Comparison of ENCODE assay signal across 23 cellular contexts in the genomic region with DNA sequence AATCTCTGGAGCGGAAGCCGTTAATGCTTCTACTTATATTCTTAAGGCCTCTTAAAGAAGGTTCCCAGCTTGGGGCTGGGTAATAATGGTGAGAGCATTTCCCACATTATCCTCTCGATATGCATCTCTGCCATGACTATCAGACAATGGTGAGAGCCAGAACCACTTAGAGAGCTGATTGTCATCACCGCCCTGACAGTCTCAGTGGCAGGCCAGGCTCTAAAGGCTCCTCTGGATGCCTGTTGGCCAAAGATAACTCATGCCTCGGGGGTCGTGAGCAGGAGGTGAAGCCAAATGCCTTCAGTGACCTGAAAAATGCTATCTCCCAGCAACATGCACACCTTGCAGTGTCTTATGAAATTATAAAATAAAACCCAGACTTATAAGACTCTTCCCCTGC.
"Had no signal": no experiment of that assay in that cellular context is flagged by ENCODE, and none has a peak within 500 bp of the region (broad histone marks: within the 10 kb centered on the region; RNA-seq: fewer than 3 reads in every experiment).

No MANE protein-coding gene starts in this region.

- H3K36me3 ChIP-seq: esophagus squamous epithelium, lower lobe of right lung, neural progenitor cell, prostate gland, right atrium auricular region, stomach, thyroid gland had no signal

- H2AFZ ChIP-seq: neural progenitor cell had no signal

- H3K4me1 ChIP-seq: lower lobe of right lung, neural progenitor cell, prostate gland, right atrium auricular region, stomach, thyroid gland had no signal

- H3K9ac ChIP-seq: neural progenitor cell had no signal

- H3K4me3 ChIP-seq: esophagus squamous epithelium, lower lobe of right lung, mucosa of descending colon, neural progenitor cell, prostate gland, right atrium auricular region, smooth muscle cell, stomach, thyroid gland had no signal

- H3K4me2 ChIP-seq: neural progenitor cell, smooth muscle cell had no signal

- H3K27ac ChIP-seq: esophagus squamous epithelium, lower lobe of right lung, neural progenitor cell, prostate gland, right atrium auricular region, stomach, thyroid gland had no signal

- DNase-seq: cortex of kidney; effector memory CD8-positive, alpha-beta T cell; erythroblast; esophagus squamous epithelium; foreskin melanocyte; glutamatergic neuron; hypothalamus; immature natural killer cell; left ventricle myocardium superior; lower lobe of right lung; mucosa of descending colon; naive B cell; nucleus accumbens; stimulated activated CD4-positive, alpha-beta T cell treated with anti-CD3 and anti-CD28 coated beads, Interleukin-12 subunit alpha, Interleukin-12 subunit beta, amount 100 ng/mL, for 4 hours; stimulated activated CD4-positive, alpha-beta T cell treated with anti-CD3 and anti-CD28 coated beads, Interleukin-1b, Interleukin-23, amount 100 ng/mL, for 48 hours; stimulated activated CD4-positive, alpha-beta T cell treated with anti-CD3 and anti-CD28 coated beads, Interleukin-4, amount 100 ng/mL, for 1 hour; stimulated activated naive CD4-positive, alpha-beta T cell treated with Interleukin-2 at 50 U/mL for 16 hours; stomach; thyroid gland had no signal

- H3K27me3 ChIP-seq: esophagus squamous epithelium, neural progenitor cell, right atrium auricular region, stomach, thyroid gland had no signal

- H3K9me3 ChIP-seq: prostate gland, thyroid gland had no signal
